In the genomic region with DNA sequence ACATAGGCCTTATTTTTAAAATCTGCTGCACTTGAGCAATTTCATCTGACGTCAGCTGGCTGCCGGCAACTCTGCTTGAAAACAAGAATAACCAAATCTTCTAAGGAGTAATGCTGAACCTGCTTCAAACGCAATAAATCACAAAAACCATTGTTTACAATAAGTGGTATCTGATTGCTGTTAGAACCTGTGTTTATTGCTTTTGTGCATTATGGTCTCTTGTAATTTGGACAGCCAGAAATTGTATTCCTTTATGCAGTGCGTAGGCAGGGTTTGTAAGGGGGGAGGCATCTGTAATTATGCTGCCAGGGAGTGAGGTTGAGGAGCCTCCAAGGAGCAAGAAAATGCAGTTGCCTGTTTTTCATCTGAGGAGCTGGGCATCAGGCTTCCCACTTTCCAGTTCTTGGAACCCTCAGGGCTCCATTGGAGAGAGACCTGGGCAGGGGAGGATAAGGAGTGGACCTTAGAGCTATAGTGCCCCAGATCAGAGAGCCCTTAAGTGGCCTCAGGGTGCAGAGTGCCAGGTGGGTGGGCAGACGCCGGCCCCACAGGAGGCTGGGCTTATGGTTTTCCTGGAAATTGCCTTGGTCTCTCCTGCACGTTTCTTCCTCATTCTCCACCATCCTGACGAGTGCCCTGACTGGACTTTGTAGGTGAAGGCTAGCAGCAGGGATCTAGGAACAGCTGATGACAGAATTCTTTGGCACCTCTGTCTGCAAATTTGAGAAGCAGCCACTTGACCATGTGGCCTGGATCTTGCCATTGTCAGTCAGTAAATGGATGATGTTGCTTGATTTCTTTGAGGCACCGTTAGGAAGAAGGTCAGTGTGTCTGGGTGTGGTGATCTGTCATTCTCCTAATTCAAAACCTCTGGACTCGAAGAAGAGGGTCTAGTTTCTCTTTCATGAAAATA, we compare ENCODE assay signal across 21 cellular contexts.
A peak's percentile ranks its signal among the peaks of the same experiment; 100 is the strongest.
DNase-seq lines count a peak whose midpoint lies in the region; ATAC-seq and TF ChIP-seq lines count a peak whose summit lies in the region.
"Had no signal": no experiment of that assay in that cellular context is flagged by ENCODE, and none has a peak within 500 bp of the region (broad histone marks: within the 10 kb centered on the region; RNA-seq: fewer than 3 reads in every experiment).

No MANE protein-coding gene starts in this region.

- peaks cover 10% of the 10 kb centered on the region for H3K27me3 Mint-ChIP-seq in nephron (ENCODE audit: low read depth)
- H3K27me3 Mint-ChIP-seq: stimulated activated memory B cell treated with anti-CD40 and anti-IgM and Interleukin-4, amounts not matched to agents 10 μg/mL and 1 μg/mL and 100 μg/mL, for 72 hours had no signal

- H3K27ac ChIP-seq in right atrium auricular region, result no peak overlapping the region
- peak overlapping the region; percentile 58 to 84 for H3K27ac ChIP-seq in uterus
- H3K27ac ChIP-seq: BLaER1 treated with 17β-estradiol and CSF1 and Interleukin-3, amounts not matched to agents 10 nM and 100 nM; upper lobe of left lung had no signal

- ATAC-seq in Right ventricle myocardium inferior, result peak; percentile 45
- ATAC-seq in GM18861 (IDR thresholded peaks at IDR 0.05; ENCODE audit: unreplicated experiment), result no peak
- ATAC-seq in HG03095 (IDR thresholded peaks at IDR 0.05; ENCODE audit: unreplicated experiment), result no peak
- no peak for ATAC-seq in GM21717 (IDR thresholded peaks at IDR 0.05; ENCODE audit: unreplicated experiment)
- ATAC-seq: stimulated activated memory B cell treated with anti-CD40 and anti-IgM and Interleukin-4, amounts not matched to agents 10 μg/mL and 1 μg/mL and 100 μg/mL, for 72 hours had no signal

- H3K4me3 ChIP-seq in right atrium auricular region (no peak overlapping the region), fibroblast of the aortic adventitia (ENCODE audit: low read depth, low read length) (no peak overlapping the region), uterus (peak overlapping the region; percentile 9 to 21)
- H3K4me3 ChIP-seq: BLaER1 treated with 17β-estradiol and CSF1 and Interleukin-3, amounts not matched to agents 10 nM and 100 nM had no signal

- H3K27ac Mint-ChIP-seq in nephron, result peak overlapping the region; percentile 54 to 79 (median 70)
- H3K27ac Mint-ChIP-seq: activated CD4-positive, alpha-beta T cell treated with anti-CD3 and anti-CD28 coated beads, Interleukin-2, amount 10 ng/mL, durations not matched to agents 24 days and 14 days; stimulated activated memory B cell treated with anti-CD40 and anti-IgM and Interleukin-4, amounts not matched to agents 10 μg/mL and 1 μg/mL and 100 μg/mL, for 72 hours had no signal

- peaks cover 70% of the 10 kb centered on the region for H3K4me1 Mint-ChIP-seq in nephron
- H3K4me1 Mint-ChIP-seq: immature natural killer cell; stimulated activated memory B cell treated with anti-CD40 and anti-IgM and Interleukin-4, amounts not matched to agents 10 μg/mL and 1 μg/mL and 100 μg/mL, for 72 hours had no signal

- H3K9me3 ChIP-seq in right atrium auricular region (no peaks in the 10 kb centered on the region), uterus (no peaks in the 10 kb centered on the region)
- H3K9me3 ChIP-seq: BLaER1 treated with 17β-estradiol and CSF1 and Interleukin-3, amounts not matched to agents 10 nM and 100 nM; upper lobe of left lung had no signal

- H3K4me1 ChIP-seq in right atrium auricular region, result peaks cover 0 to 5% of the 10 kb centered on the region in 2 donors
- H3K4me1 ChIP-seq in uterus, result no peaks in the 10 kb centered on the region

- intact Hi-C loops in Right ventricle myocardium inferior (cut with DNase I), result no loop called here
- intact Hi-C loops in uterus (cut with DNase I; ENCODE audit: low total_unique reads), result no loop called here

- no peaks in the 10 kb centered on the region for H3K36me3 Mint-ChIP-seq in nephron (ENCODE audit: low read depth)
- H3K36me3 Mint-ChIP-seq: immature natural killer cell; stimulated activated memory B cell treated with anti-CD40 and anti-IgM and Interleukin-4, amounts not matched to agents 10 μg/mL and 1 μg/mL and 100 μg/mL, for 72 hours had no signal

- H3K36me3 ChIP-seq in right atrium auricular region (no peaks in the 10 kb centered on the region), uterus (no peaks in the 10 kb centered on the region)
- H3K36me3 ChIP-seq: BLaER1 treated with 17β-estradiol and CSF1 and Interleukin-3, amounts not matched to agents 10 nM and 100 nM; upper lobe of left lung had no signal

- TF ChIP-seq POLR2A in uterus (IDR thresholded peaks at IDR 0.05), result no peak

- peak overlapping the region in 1 of 3 experiments; percentile 3 for H3K4me3 Mint-ChIP-seq in nephron
- H3K4me3 Mint-ChIP-seq: activated CD4-positive, alpha-beta T cell treated with anti-CD3 and anti-CD28 coated beads, Interleukin-2, amount 10 ng/mL, durations not matched to agents 24 days and 14 days; immature natural killer cell; neural crest cell; stimulated activated memory B cell treated with anti-CD40 and anti-IgM and Interleukin-4, amounts not matched to agents 10 μg/mL and 1 μg/mL and 100 μg/mL, for 72 hours had no signal

- DNase-seq in Right ventricle myocardium inferior (ENCODE audit: missing footprints), result no peak
- no peak for DNase-seq in right atrium auricular region (ENCODE audit: low spot score)
- peak; percentile 29 for DNase-seq in fibroblast of the aortic adventitia (ENCODE audit: low read depth)
- peak; percentile 44 to 75 for DNase-seq in uterus
- DNase-seq: activated CD4-positive, alpha-beta T cell treated with anti-CD3 and anti-CD28 coated beads, Interleukin-2, amount 10 ng/mL, durations not matched to agents 24 days and 14 days; activated CD8-positive, alpha-beta memory T cell treated with anti-CD3 and anti-CD28 coated beads, Interleukin-2, amount 50 U/mL, for 48 hours; activated naive CD4-positive, alpha-beta T cell; cortex of kidney; immature natural killer cell; mesendoderm; NCI-H146; RPMI8226; stimulated activated CD4-positive, alpha-beta T cell treated with anti-CD3 and anti-CD28 coated beads, Interleukin-15, amount 100 ng/mL, for 24 hours; upper lobe of left lung had no signal

- H3K27me3 ChIP-seq in right atrium auricular region, result no peaks in the 10 kb centered on the region
- H3K27me3 ChIP-seq in uterus, result no peaks in the 10 kb centered on the region
- H3K27me3 ChIP-seq: upper lobe of left lung had no signal

- TF ChIP-seq CTCF in right atrium auricular region (IDR thresholded peaks at IDR 0.05), result no peak
- no peak for TF ChIP-seq CTCF in fibroblast of the aortic adventitia (IDR thresholded peaks at IDR 0.05; ENCODE audit: insufficient read depth, low read length)
- no peak for TF ChIP-seq CTCF in nephron (IDR thresholded peaks at IDR 0.05; ENCODE audit: unreplicated experiment in 3 of 3)
- no peak for TF ChIP-seq CTCF in uterus (IDR thresholded peaks at IDR 0.05)

- no peaks in the 10 kb centered on the region for H3K9me3 Mint-ChIP-seq in nephron
- H3K9me3 Mint-ChIP-seq: activated CD4-positive, alpha-beta T cell treated with anti-CD3 and anti-CD28 coated beads, Interleukin-2, amount 10 ng/mL, durations not matched to agents 24 days and 14 days; neural crest cell; stimulated activated memory B cell treated with anti-CD40 and anti-IgM and Interleukin-4, amounts not matched to agents 10 μg/mL and 1 μg/mL and 100 μg/mL, for 72 hours had no signal

Comparison
In these comparisons a context has a peak if more than half of its experiments do, and no peak if none do; other contexts are left out.
1. DNase-seq: peak in fibroblast of the aortic adventitia (single experiment) and uterus (2 of 2); none in Right ventricle myocardium inferior (single experiment) and right atrium auricular region (single experiment).
2. H3K27ac ChIP-seq: peak in uterus (2 of 2); none in right atrium auricular region (0 of 2).
3. H3K4me3 ChIP-seq: peak in uterus (2 of 2); none in right atrium auricular region (0 of 2) and fibroblast of the aortic adventitia (single experiment).